In genomic region chr16:49801290-49801689, GRCh38 we compare ENCODE assay signal across 25 cellular contexts. TPM values are rescaled to one million over a fixed set of nuclear protein-coding genes. Genes with fewer than 3 reads are reported as not detected.
DNase-seq lines count a peak whose midpoint lies in the region; ATAC-seq, FAIRE-seq and TF ChIP-seq lines count a peak whose summit lies in the region.
"Had no signal": no experiment of that assay in that cellular context is flagged by ENCODE, and none has a peak within 500 bp of the region (broad histone marks: within the 10 kb centered on the region; RNA-seq: fewer than 3 reads in every experiment).

No MANE protein-coding gene starts in this region.

- TF ChIP-seq CTCF in GM12878 (IDR thresholded peaks at IDR 0.05 in 2 of 3, conservative IDR thresholded peaks at IDR 0.05 in 1 of 3; ENCODE audit: control insufficient read depth in 2 of 3, extremely low read depth in 1 of 3, insufficient read depth in 1 of 3, low read depth in 3 of 3, low read length in 3 of 3): no peak

- peak overlapping the region; percentile 28; the same call in 1 of the 2 replicates for H3K4me2 ChIP-seq in GM12878 (ENCODE audit: control insufficient read depth, insufficient read depth)

- 15% methylated on average over 4 of the region's 4 CpGs for whole genome bisulfite sequencing in GM12878 (ENCODE audit: insufficient coverage, insufficient replicate concordance, low lambda C conversion rate, missing lambda C conversion rate)

- FAIRE-seq in GM12878 (lab: Jason Lieb, UNC): no peak
- FAIRE-seq: G401.6, GM18507 had no signal

- H3K27me3 Mint-ChIP-seq in stimulated activated naive B cell treated with anti-CD40 and anti-IgM and Interleukin-4, amounts not matched to agents 10 μg/mL and 1 μg/mL and 100 μg/mL, for 72 hours: peaks cover 0 to 7% of the 10 kb centered on the region in 2 donors

- H3K27me3 ChIP-seq in GM12878 (replicated peaks in 1 of 2; ENCODE audit: control insufficient read depth in 2 of 2, insufficient read depth in 2 of 2, low read length in 1 of 2): no peaks in the 10 kb centered on the region; a peak in 2 of 4 replicates

- CTCF ChIA-PET in GM12878 (lab: Yijun Ruan, JAX): no interaction called here

- no peak overlapping the region for H3K4me3 Mint-ChIP-seq in stimulated activated naive B cell treated with anti-CD40 and anti-IgM and Interleukin-4, amounts not matched to agents 10 μg/mL and 1 μg/mL and 100 μg/mL, for 72 hours
- H3K4me3 Mint-ChIP-seq: CD8-positive, alpha-beta memory T cell had no signal

- H3K36me3 Mint-ChIP-seq in stimulated activated naive B cell treated with anti-CD40 and anti-IgM and Interleukin-4, amounts not matched to agents 10 μg/mL and 1 μg/mL and 100 μg/mL, for 72 hours: no peaks in the 10 kb centered on the region
- H3K36me3 Mint-ChIP-seq: CD8-positive, alpha-beta memory T cell had no signal

- DNase-seq in NCI-H748 (lab: John Stamatoyannopoulos, UW; ENCODE audit: unreplicated experiment) (peak; percentile 9), NCI-H748 treated with DMSO at 0.1 percent for 48 hours (lab: John Stamatoyannopoulos, UW) (no peak), GM12878 (ENCODE audit: low read depth, low spot score) (no peak), sciatic nerve (ENCODE audit: low spot score) (no peak)
- DNase-seq in stimulated activated naive B cell treated with anti-CD40 and anti-IgM and Interleukin-4, amounts not matched to agents 10 μg/mL and 1 μg/mL and 100 μg/mL, for 72 hours: no peak
- DNase-seq: Calu3; CD8-positive, alpha-beta memory T cell; DMS153; H7; NCI-H1105 treated with DMSO at 0.1 percent for 48 hours; NCI-H2029 treated with DMSO at 0.1 percent for 48 hours; NCI-H226; NCI-H510A treated with DMSO at 0.1 percent for 48 hours; PC-3; SHP77 treated with DMSO at 0.1 percent for 48 hours; SW 1271 had no signal

- peak; percentile 32; the same call in 1 of the 2 replicates for TF ChIP-seq RAD21 in Ishikawa (IDR thresholded peaks at IDR 0.05; ENCODE audit: low read depth)
- TF ChIP-seq RAD21 in GM12878 (IDR thresholded peaks at IDR 0.05; ENCODE audit: insufficient read depth, low read depth, low read length): no peak

- no peaks in the 10 kb centered on the region for H3K9me3 ChIP-seq in GM12878 (replicated peaks; ENCODE audit: control insufficient read depth, insufficient read depth, low read length)

- peak overlapping the region; percentile 62 for H3K27ac Mint-ChIP-seq in stimulated activated naive B cell treated with anti-CD40 and anti-IgM and Interleukin-4, amounts not matched to agents 10 μg/mL and 1 μg/mL and 100 μg/mL, for 72 hours
- H3K27ac Mint-ChIP-seq: CD8-positive, alpha-beta memory T cell had no signal

- SMC1A ChIA-PET in GM12878 (lab: Charles Lee; ENCODE audit: uncharacterized antibody, unreplicated experiment): no interaction called here

- no peak overlapping the region for H3K27ac ChIP-seq in GM12878 (ENCODE audit: control insufficient read depth, insufficient read depth)
- H3K27ac ChIP-seq: 22Rv1, C4-2B, SK-N-MC had no signal

- H3K4me1 ChIP-seq in GM12878 (ENCODE audit: control insufficient read depth, insufficient read depth, low read length): peaks cover 5% of the 10 kb centered on the region; the same call in 1 of the 2 replicates

- H3K4me3 ChIP-seq in GM12878: no peak overlapping the region
- H3K4me3 ChIP-seq: SK-N-MC had no signal

- TF ChIP-seq EP300 in Ishikawa (IDR thresholded peaks at IDR 0.05; ENCODE audit: borderline replicate concordance) (no peak), GM12878 (IDR thresholded peaks at IDR 0.05; ENCODE audit: borderline replicate concordance in 1 of 2, control insufficient read depth in 1 of 2, low read depth in 2 of 2, low read length in 2 of 2) (no peak)

- RAD21 ChIA-PET in GM12878 (lab: Charles Lee; ENCODE audit: unreplicated experiment): no interaction called here

- BruUV-seq in GM12878 (replicated peaks; lab: Mats Ljungman, UMichigan): no TSS peak

- H2AFZ ChIP-seq in GM12878 (ENCODE audit: control insufficient read depth, low read depth, low read length): no peak overlapping the region

- H3K9me3 Mint-ChIP-seq in stimulated activated naive B cell treated with anti-CD40 and anti-IgM and Interleukin-4, amounts not matched to agents 10 μg/mL and 1 μg/mL and 100 μg/mL, for 72 hours: no peaks in the 10 kb centered on the region

- in situ Hi-C loops in GM12878 (cut with MboI): no loop called here

- ATAC-seq in GM12878 (peak; percentile 33), HG02610 (IDR thresholded peaks at IDR 0.05; ENCODE audit: unreplicated experiment) (no peak), sciatic nerve (no peak), HG03354 (IDR thresholded peaks at IDR 0.05; ENCODE audit: poor library complexity, severe bottlenecking, unreplicated experiment) (no peak)
- ATAC-seq in stimulated activated naive B cell treated with anti-CD40 and anti-IgM and Interleukin-4, amounts not matched to agents 10 μg/mL and 1 μg/mL and 100 μg/mL, for 72 hours (replicated peaks): no peak
- ATAC-seq: PC-3 had no signal

- no peaks in the 10 kb centered on the region for H3K79me2 ChIP-seq in GM12878 (ENCODE audit: control insufficient read depth, insufficient read depth, low read length)

- POLR2A ChIA-PET in GM12878 (lab: Charles Lee): no interaction called here

- no peak overlapping the region for H3K9ac ChIP-seq in GM12878 (ENCODE audit: control insufficient read depth, insufficient read depth, low read length)

- intact Hi-C loops in GM12878 (cut with micrococcal nuclease; ENCODE audit: unreplicated experiment): no loop called here
- intact Hi-C loops in sciatic nerve (cut with DNase I): no loop called here

- H4K20me1 ChIP-seq in GM12878 (ENCODE audit: control insufficient read depth, insufficient read depth): no peaks in the 10 kb centered on the region

- no peaks in the 10 kb centered on the region for H3K36me3 ChIP-seq in GM12878 (ENCODE audit: control insufficient read depth in 2 of 2, insufficient read depth in 2 of 2, low read length in 1 of 2)

- TF ChIP-seq POLR2A in GM12878 (IDR thresholded peaks at IDR 0.05; ENCODE audit: low read depth, low read length): no peak

- peaks cover 8 to 11% of the 10 kb centered on the region in 2 donors for H3K4me1 Mint-ChIP-seq in stimulated activated naive B cell treated with anti-CD40 and anti-IgM and Interleukin-4, amounts not matched to agents 10 μg/mL and 1 μg/mL and 100 μg/mL, for 72 hours
- H3K4me1 Mint-ChIP-seq: CD8-positive, alpha-beta memory T cell had no signal

TF ChIP-seq in Ishikawa, 13 proteins besides CTCF, POLR2A, EP300 and RAD21 (continues in another document):
- TF ChIP-seq EGR1 (IDR thresholded peaks at IDR 0.05) (no peak), ZBTB7A (IDR thresholded peaks at IDR 0.05; ENCODE audit: low read depth) (no peak), MAX (IDR thresholded peaks at IDR 0.05) (no peak)

TF ChIP-seq in GM12878, 131 proteins besides CTCF, POLR2A, EP300 and RAD21 (continues in another document):
- TF ChIP-seq CHD1 (IDR thresholded peaks at IDR 0.05; ENCODE audit: low read depth, low read length) (no peak), IKZF2 (IDR thresholded peaks at IDR 0.05) (no peak), SMAD5 (IDR thresholded peaks at IDR 0.05; ENCODE audit: low read depth) (no peak), PBX3 (IDR thresholded peaks at IDR 0.05; ENCODE audit: insufficient replicate concordance, low read depth, low read length) (no peak), CREM (IDR thresholded peaks at IDR 0.05; ENCODE audit: low read depth) (no peak), TARDBP (IDR thresholded peaks at IDR 0.05; ENCODE audit: borderline replicate concordance) (no peak), YY1 (IDR thresholded peaks at IDR 0.05; ENCODE audit: low read depth, low read length) (no peak), SKIL (IDR thresholded peaks at IDR 0.05; ENCODE audit: low read depth, poor library complexity, severe bottlenecking) (no peak), ZNF24 (IDR thresholded peaks at IDR 0.05) (no peak)

RNA-seq across cellular contexts. Expression of gene ZNF423, which starts 54.6 kb away (rescaled TPM):
- not detected in 2 replicates for total RNA-seq in GM12878 (2013; cell fraction: nucleolus; rRNA removed)
- total RNA-seq in GM12878 (2014; rRNA removed) (0.22 and 0.28 TPM in 2 replicates), GM12878 (2014; rRNA removed; fragmentation: Illumina TruSeq; extraction: Trizol) (0.09 and 0.14 TPM in 2 replicates), GM12878 (2021) (0.21 and 0.64 TPM in 2 replicates), sciatic nerve (25.3 TPM)
- not detected for polyA plus RNA-seq in GM12878 (2011; ENCODE audit: low read depth)
- polyA plus RNA-seq in GM12878 (2011; rRNA removed) (0.01 and 0.03 TPM in 2 replicates), GM12878 (2014; fragmentation: Illumina TruSeq; extraction: Trizol) (0.06 and 0.07 TPM in 2 replicates), GM12878 (2014; fragmentation: Nextera tagmentation; extraction: Ambion mirVana) (under 1 TPM; 0.05 to 0.35 TPM), GM12878 (2014; rRNA removed) (0.10 and 0.12 TPM in 2 replicates), GM12878 (2016; fragmentation: Nextera tagmentation; extraction: Ambion mirVana) (under 1 TPM; 0.09 to 0.18 TPM)
- 0.03 TPM in 2 replicates for polyA plus RNA-seq in GM12878 (2011; cell fraction: cytosol; rRNA removed)
- polyA plus RNA-seq in GM12878 (2011; cell fraction: nucleus; rRNA removed): 0.03 and 0.04 TPM in 2 replicates
- 0.11 and 0.15 TPM in 2 replicates for polyA plus RNA-seq in GM12878 (2012)
- 0.10 TPM in 1 of 2 replicates, not detected in the other for polyA minus RNA-seq in GM12878 (2011; rRNA and poly(A)+ RNA removed)
- polyA minus RNA-seq in GM12878 (2011; cell fraction: cytosol; rRNA and poly(A)+ RNA removed): not detected in 2 replicates
- polyA minus RNA-seq in GM12878 (2011; cell fraction: nucleus; rRNA and poly(A)+ RNA removed): 0.19 TPM in 1 of 2 replicates, not detected in the other
- total RNA-seq: Calu3; CD8-positive, alpha-beta memory T cell; HT1080; PC-3 had no signal
- polyA plus RNA-seq: CD8-positive, alpha-beta memory T cell had no signal

Comparison
In these comparisons a context has a peak if more than half of its experiments do, and no peak if none do; other contexts are left out.
1. RNA of gene ZNF423, which starts 54.6 kb away (total RNA-seq): 25.3 TPM in sciatic nerve (single experiment); 0.09 to 0.64 TPM in GM12878; every median in the first group is over 10 times any median in the second.